In the genomic region with DNA sequence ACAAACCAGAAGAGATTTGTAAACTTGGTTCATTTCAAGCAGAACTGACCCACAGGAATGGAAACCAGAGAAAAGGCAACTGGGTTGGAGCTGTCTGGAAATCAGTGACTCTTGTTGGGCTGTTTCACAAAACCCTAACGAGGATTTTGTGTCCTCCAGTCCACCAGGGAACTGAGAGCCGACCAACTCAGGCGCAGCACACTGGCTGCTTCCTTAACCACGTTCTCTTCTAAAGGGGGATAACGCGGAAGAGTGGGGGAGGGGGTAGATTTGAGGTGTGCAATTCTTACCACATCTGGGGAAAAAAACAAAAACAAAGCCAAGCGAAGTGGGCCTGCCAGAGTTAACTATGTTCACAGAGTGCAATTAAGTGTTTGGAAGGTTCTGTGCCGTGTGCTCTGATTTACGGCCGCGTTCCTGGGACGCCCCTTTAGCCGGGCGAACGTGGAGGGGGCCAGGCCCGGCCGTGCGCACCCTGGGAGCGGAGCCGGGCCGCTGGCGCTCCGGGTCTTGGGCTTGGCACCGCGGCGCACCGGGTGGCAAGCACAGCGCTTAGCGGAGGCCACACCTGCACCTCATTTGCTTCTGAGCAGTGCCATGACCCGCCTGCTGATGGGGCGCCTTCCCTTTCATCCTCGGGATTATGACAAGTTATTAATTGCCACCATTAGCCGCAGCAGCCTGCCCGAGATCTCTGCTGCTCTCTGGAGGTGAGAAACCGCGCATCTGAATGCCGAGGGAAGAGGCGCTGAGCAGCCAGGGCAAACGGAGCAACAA, we compare ENCODE assay signal across 9 cellular contexts.
DNase-seq lines count a peak whose midpoint lies in the region; ATAC-seq and TF ChIP-seq lines count a peak whose summit lies in the region.
"Had no signal": no experiment of that assay in that cellular context is flagged by ENCODE, and none has a peak within 500 bp of the region (broad histone marks: within the 10 kb centered on the region; RNA-seq: fewer than 3 reads in every experiment).

No MANE protein-coding gene starts in this region.

- H3K27ac ChIP-seq in caudate nucleus (ENCODE audit: low read depth, low read length) (no peak overlapping the region), prostate gland (no peak overlapping the region)

- intact Hi-C loops in prostate gland (cut with DNase I): no loop called here

- WGBS in prostate gland: 7% methylated on average over 37 of the region's 39 CpGs

- peaks cover 83% of the 10 kb centered on the region for H3K27me3 Mint-ChIP-seq in type B pancreatic cell

- no peak for ATAC-seq in HG02759 (IDR thresholded peaks at IDR 0.05; ENCODE audit: unreplicated experiment)
- no peak for ATAC-seq in HG02571 (IDR thresholded peaks at IDR 0.05; ENCODE audit: unreplicated experiment)

- TF ChIP-seq CTCF in type B pancreatic cell (conservative IDR thresholded peaks at IDR 0.05): no peak
- no peak for TF ChIP-seq CTCF in prostate gland (IDR thresholded peaks at IDR 0.05)

- no peak overlapping the region for H3K27ac Mint-ChIP-seq in type B pancreatic cell

- peaks cover 10% of the 10 kb centered on the region for H3K9me3 Mint-ChIP-seq in type B pancreatic cell

- no peaks in the 10 kb centered on the region for H3K36me3 Mint-ChIP-seq in type B pancreatic cell

- DNase-seq in activated CD4-positive, alpha-beta T cell treated with anti-CD3 and anti-CD28 coated beads for 48 hours: peak; percentile 2
- no peak for DNase-seq in activated CD4-positive, alpha-beta T cell treated with anti-CD3 and anti-CD28 coated beads, Interleukin-2, amount 50 U/mL, for 4 hours
- peak in 53 of 61 donors; percentile 3 to 68 (median 32) for DNase-seq in caudate nucleus (lab: John Stamatoyannopoulos, UW)
- peak; percentile 43 for DNase-seq in kidney tubule cell (ENCODE audit: low spot score)
- no peak for DNase-seq in type B pancreatic cell (ENCODE audit: extremely low spot score, unreplicated experiment)
- no peak for DNase-seq in prostate gland (ENCODE audit: low spot score)
- DNase-seq: activated effector memory CD4-positive, alpha-beta T cell treated with Interleukin-2 at 50 U/mL for 16 hours had no signal

- TF ChIP-seq POLR2A in prostate gland (IDR thresholded peaks at IDR 0.05): no peak

- no peak overlapping the region for H3K4me3 ChIP-seq in prostate gland

- no peaks in the 10 kb centered on the region for H3K36me3 ChIP-seq in prostate gland

- peaks cover 13% of the 10 kb centered on the region for H3K27me3 ChIP-seq in prostate gland (replicated peaks; ENCODE audit: insufficient read depth)

- H3K9me3 ChIP-seq in prostate gland: no peaks in the 10 kb centered on the region

- H3K4me3 Mint-ChIP-seq in type B pancreatic cell: peak overlapping the region; percentile 69

- no peaks in the 10 kb centered on the region for H3K4me1 ChIP-seq in prostate gland (replicated peaks)

- H3K4me1 Mint-ChIP-seq in type B pancreatic cell (ENCODE audit: unreplicated experiment): no peaks in the 10 kb centered on the region

Comparison
In these comparisons a context has a peak if more than half of its experiments do, and no peak if none do; other contexts are left out.
1. DNase-seq: peak in activated CD4-positive, alpha-beta T cell treated with anti-CD3 and anti-CD28 coated beads for 48 hours (single experiment), caudate nucleus (53 of 61) and kidney tubule cell (single experiment); none in activated CD4-positive, alpha-beta T cell treated with anti-CD3 and anti-CD28 coated beads, Interleukin-2, amount 50 U/mL, for 4 hours (0 of 2), type B pancreatic cell (single experiment) and prostate gland (single experiment).